In the genomic region with DNA sequence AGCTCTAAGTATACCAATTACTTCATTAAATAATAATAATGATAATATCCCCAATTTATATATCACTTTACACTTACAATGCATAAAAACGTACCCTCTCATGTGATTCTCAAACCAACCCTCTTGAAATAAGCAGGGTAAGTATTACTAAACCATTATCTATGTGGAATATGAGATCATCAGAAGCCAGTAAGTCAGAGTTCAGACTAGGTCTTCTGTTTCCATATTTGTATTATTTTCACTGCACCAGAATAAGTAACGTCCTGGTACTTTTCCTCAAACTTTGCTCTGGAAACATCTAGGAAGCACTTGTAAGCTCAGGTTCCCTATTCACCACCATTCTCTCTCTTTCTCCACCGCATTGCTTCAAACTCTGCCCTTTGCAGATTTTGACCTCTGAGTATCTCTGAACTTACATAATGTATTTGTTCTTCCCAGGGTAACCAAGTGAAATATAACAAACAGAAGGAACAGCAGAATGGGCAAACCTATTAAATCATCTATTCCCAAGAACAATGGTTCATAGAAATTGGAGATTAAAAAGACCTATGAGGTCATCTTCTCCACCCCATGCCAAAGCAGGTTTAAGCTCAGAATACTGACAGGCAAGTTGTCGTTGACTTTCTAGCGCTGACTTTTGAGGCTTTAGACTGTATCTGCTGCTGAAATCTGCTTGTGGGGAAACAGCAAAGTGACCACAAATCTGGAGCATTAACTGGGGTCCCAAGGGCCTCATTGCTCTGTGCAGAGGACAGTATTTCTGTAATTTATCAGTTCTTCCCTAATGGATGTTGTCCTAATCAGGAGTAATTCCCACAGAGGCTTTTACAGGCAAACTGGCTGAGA, we compare ENCODE assay signal across 18 cellular contexts.
DNase-seq lines count a peak whose midpoint lies in the region; ATAC-seq and TF ChIP-seq lines count a peak whose summit lies in the region.
"Had no signal": no experiment of that assay in that cellular context is flagged by ENCODE, and none has a peak within 500 bp of the region (broad histone marks: within the 10 kb centered on the region; RNA-seq: fewer than 3 reads in every experiment).

No MANE protein-coding gene starts in this region.

- H3K27ac Mint-ChIP-seq in activated CD8-positive, alpha-beta T cell treated with anti-CD3 and anti-CD28 coated beads for 36 hours = no peak overlapping the region

- H3K4me2 ChIP-seq in smooth muscle cell = peak overlapping the region; percentile 64

- H3K36me3 Mint-ChIP-seq in activated CD8-positive, alpha-beta T cell treated with anti-CD3 and anti-CD28 coated beads for 36 hours (ENCODE audit: low read depth) = no peaks in the 10 kb centered on the region
- H3K36me3 Mint-ChIP-seq: CD4-positive, CD25-positive, alpha-beta regulatory T cell had no signal

- H3K9ac ChIP-seq in smooth muscle cell (ENCODE audit: low read depth) = no peak overlapping the region

- H3K27ac ChIP-seq in SJCRH30 (no peak overlapping the region), right lobe of liver (no peak overlapping the region), smooth muscle cell (ENCODE audit: low read depth) (peak overlapping the region; percentile 26)
- H3K27ac ChIP-seq: HL-60, RWPE1 had no signal

- no peaks in the 10 kb centered on the region for H3K9me3 Mint-ChIP-seq in activated CD8-positive, alpha-beta T cell treated with anti-CD3 and anti-CD28 coated beads for 36 hours

- H3K27me3 ChIP-seq in SJCRH30 (no peaks in the 10 kb centered on the region), right lobe of liver (no peaks in the 10 kb centered on the region), smooth muscle cell (ENCODE audit: low read depth) (no peaks in the 10 kb centered on the region)

- no peaks in the 10 kb centered on the region for H3K79me2 ChIP-seq in smooth muscle cell (ENCODE audit: low read depth)

- ATAC-seq in right lobe of liver = peak; percentile 83 to 90 (median 86)
- no peak for ATAC-seq in activated CD8-positive, alpha-beta T cell treated with anti-CD3 and anti-CD28 coated beads for 36 hours

- no peaks in the 10 kb centered on the region for H3F3A ChIP-seq in smooth muscle cell (ENCODE audit: low read depth)

- CTCF ChIA-PET in activated CD8-positive, alpha-beta T cell treated with anti-CD3 and anti-CD28 coated beads for 36 hours (lab: Charles Lee) = no interaction called here

- TF ChIP-seq POLR2A in right lobe of liver (IDR thresholded peaks at IDR 0.05) = no peak

- H3K4me3 ChIP-seq in SJCRH30 = no peak overlapping the region
- no peak overlapping the region for H3K4me3 ChIP-seq in fibroblast of mammary gland (ENCODE audit: control insufficient read depth, low read depth, low read length)
- no peak overlapping the region for H3K4me3 ChIP-seq in right lobe of liver
- no peak overlapping the region for H3K4me3 ChIP-seq in smooth muscle cell

- no peak for TF ChIP-seq CTCF in fibroblast of mammary gland (conservative IDR thresholded peaks at IDR 0.05; ENCODE audit: control insufficient read depth, insufficient read depth, low read depth, low read length)
- TF ChIP-seq CTCF in right lobe of liver (IDR thresholded peaks at IDR 0.05) = no peak
- TF ChIP-seq CTCF in smooth muscle cell (IDR thresholded peaks at IDR 0.05; ENCODE audit: borderline replicate concordance, insufficient read depth, poor library complexity, severe bottlenecking) = no peak
- TF ChIP-seq CTCF in activated CD8-positive, alpha-beta T cell treated with anti-CD3 and anti-CD28 coated beads for 36 hours (IDR thresholded peaks at IDR 0.05) = no peak

- POLR2A ChIA-PET in activated CD8-positive, alpha-beta T cell treated with anti-CD3 and anti-CD28 coated beads for 36 hours (lab: Charles Lee) = no interaction called here

- no peak overlapping the region for H3K4me3 Mint-ChIP-seq in activated CD8-positive, alpha-beta T cell treated with anti-CD3 and anti-CD28 coated beads for 36 hours
- H3K4me3 Mint-ChIP-seq: CD4-positive, CD25-positive, alpha-beta regulatory T cell had no signal

- H3K4me1 ChIP-seq in SJCRH30 (peaks cover 10% of the 10 kb centered on the region), right lobe of liver (peaks cover 0 to 10% (median 0%) of the 10 kb centered on the region in 4 donors), smooth muscle cell (ENCODE audit: low read depth) (no peaks in the 10 kb centered on the region)
- H3K4me1 ChIP-seq: Caco-2 had no signal

- H3K36me3 ChIP-seq in SJCRH30 = no peaks in the 10 kb centered on the region
- H3K36me3 ChIP-seq in right lobe of liver = no peaks in the 10 kb centered on the region
- no peaks in the 10 kb centered on the region for H3K36me3 ChIP-seq in smooth muscle cell (ENCODE audit: low read depth)

- H3K9me3 ChIP-seq in SJCRH30 (replicated peaks) (no peaks in the 10 kb centered on the region), right lobe of liver (no peaks in the 10 kb centered on the region), smooth muscle cell (replicated peaks; ENCODE audit: low read depth) (no peaks in the 10 kb centered on the region)
- H3K9me3 ChIP-seq: Caco-2 had no signal

- no peaks in the 10 kb centered on the region for H3K4me1 Mint-ChIP-seq in activated CD8-positive, alpha-beta T cell treated with anti-CD3 and anti-CD28 coated beads for 36 hours (ENCODE audit: low read depth)
- H3K4me1 Mint-ChIP-seq: CD4-positive, CD25-positive, alpha-beta regulatory T cell had no signal

- WGBS in right lobe of liver (ENCODE audit: insufficient coverage, low coverage, low lambda C conversion rate, missing lambda C conversion rate) = 48% methylated on average over 5 of the region's 5 CpGs
- WGBS in smooth muscle cell (ENCODE audit: low lambda C conversion rate) = 43% methylated on average over 5 of the region's 5 CpGs

- H3K27me3 Mint-ChIP-seq in activated CD8-positive, alpha-beta T cell treated with anti-CD3 and anti-CD28 coated beads for 36 hours = peaks cover 13% of the 10 kb centered on the region

- intact Hi-C loops in right lobe of liver (cut with DNase I) = no loop called here
- intact Hi-C loops in activated CD8-positive, alpha-beta T cell treated with anti-CD3 and anti-CD28 coated beads for 36 hours (cut with micrococcal nuclease) = no loop called here

- peak overlapping the region; percentile 55 for H2AFZ ChIP-seq in smooth muscle cell (ENCODE audit: low read depth)

- H4K20me1 ChIP-seq in smooth muscle cell (ENCODE audit: low read depth) = no peaks in the 10 kb centered on the region

- DNase-seq in SJCRH30 (peak; percentile 30 to 50), fibroblast of mammary gland (ENCODE audit: low read depth) (peak; percentile 29), right lobe of liver (no peak), smooth muscle cell (lab: John Stamatoyannopoulos, UW; ENCODE audit: unreplicated experiment) (no peak), NCI-H1436 (lab: John Stamatoyannopoulos, UW) (no peak), NCI-H526 (lab: John Stamatoyannopoulos, UW) (no peak)
- DNase-seq in activated CD8-positive, alpha-beta T cell treated with anti-CD3 and anti-CD28 coated beads for 36 hours = no peak
- DNase-seq: Caco-2; CD4-positive, CD25-positive, alpha-beta regulatory T cell; EL; H7; NCI-H1105 treated with DMSO at 0.1 percent for 48 hours; NCI-H187; NCI-H2171; NCI-H446 treated with DMSO at 0.1 percent for 48 hours; NCI-H748 treated with DMSO at 0.1 percent for 48 hours had no signal

Comparison
In these comparisons a context has a peak if more than half of its experiments do, and no peak if none do; other contexts are left out.
1. DNase-seq: peak in SJCRH30 (2 of 2) and fibroblast of mammary gland (single experiment); none in right lobe of liver (0 of 3), smooth muscle cell (single experiment), activated CD8-positive, alpha-beta T cell treated with anti-CD3 and anti-CD28 coated beads for 36 hours (single experiment), NCI-H1436 (single experiment) and NCI-H526 (0 of 2).